Comparison of ENCODE assay signal across 15 cellular contexts in genomic region chr20:2807929-2808328, GRCh38. TPM values are rescaled to one million over a fixed set of nuclear protein-coding genes. Genes with fewer than 3 reads are reported as not detected.
"Had no signal": no experiment of that assay in that cellular context is flagged by ENCODE, and none has a peak within 500 bp of the region (broad histone marks: within the 10 kb centered on the region; RNA-seq: fewer than 3 reads in every experiment).

No MANE protein-coding gene starts in this region.

RNA-seq across cellular contexts. Expression of gene C20orf141, which starts 6.9 kb away (rescaled TPM):
- total RNA-seq: activated CD4-positive, alpha-beta T cell treated with anti-CD3 and anti-CD28 coated beads for 36 hours; activated CD4-positive, alpha-beta T cell treated with anti-CD3 and anti-CD28 coated beads, Interleukin-2, amount 10 ng/mL, durations not matched to agents 7 days and 5 days; activated CD8-positive, alpha-beta memory T cell treated with anti-CD3 and anti-CD28 coated beads for 36 hours; activated CD8-positive, alpha-beta T cell treated with anti-CD3 and anti-CD28 coated beads for 36 hours; activated naive CD8-positive, alpha-beta T cell treated with anti-CD3 and anti-CD28 coated beads, Interleukin-2, amount 10 ng/mL, durations not matched to agents 7 days and 5 days; activated T-helper 2 cell treated with anti-CD3 and anti-CD28 coated beads, Interferon-gamma antibody, Interleukin-2, Interleukin-4, amounts not matched to agents 10 μg/mL and 5 μg/mL and 100 μg/mL, durations not matched to agents 14 hours and 24 hours and 36 hours; ascending aorta; bronchial epithelial cell; cardiac muscle cell; T-cell; T-helper 1 cell treated with Interleukin-12 subunit alpha and Interleukin-12 subunit beta and Interleukin-4 antibody, amounts not matched to agents 30 ng/mL and 1 ng/mL, for 36 hours; T-helper 17 cell; T-helper 2 cell treated with Interferon-gamma antibody and Interleukin-4, amounts not matched to agents 100 ng/mL and 5 ng/mL, for 36 hours; WTC11 had no signal
- polyA plus RNA-seq: cardiac muscle cell had no signal

RNA-seq across cellular contexts. Expression of gene CPXM1, which starts 7.5 kb away (rescaled TPM):
- total RNA-seq: ascending aorta, bronchial epithelial cell had no signal

RNA-seq across cellular contexts. Expression of gene TMEM239, which starts 8.2 kb away (rescaled TPM):
- total RNA-seq: activated CD4-positive, alpha-beta T cell treated with anti-CD3 and anti-CD28 coated beads for 36 hours; activated CD4-positive, alpha-beta T cell treated with anti-CD3 and anti-CD28 coated beads, Interleukin-2, amount 10 ng/mL, durations not matched to agents 7 days and 5 days; activated CD8-positive, alpha-beta memory T cell treated with anti-CD3 and anti-CD28 coated beads for 36 hours; activated CD8-positive, alpha-beta T cell treated with anti-CD3 and anti-CD28 coated beads for 36 hours; activated naive CD8-positive, alpha-beta T cell treated with anti-CD3 and anti-CD28 coated beads, Interleukin-2, amount 10 ng/mL, durations not matched to agents 7 days and 5 days; activated T-helper 2 cell treated with anti-CD3 and anti-CD28 coated beads, Interferon-gamma antibody, Interleukin-2, Interleukin-4, amounts not matched to agents 10 μg/mL and 5 μg/mL and 100 μg/mL, durations not matched to agents 14 hours and 24 hours and 36 hours; ascending aorta; bronchial epithelial cell; cardiac muscle cell; T-cell; T-helper 1 cell treated with Interleukin-12 subunit alpha and Interleukin-12 subunit beta and Interleukin-4 antibody, amounts not matched to agents 30 ng/mL and 1 ng/mL, for 36 hours; T-helper 17 cell; T-helper 2 cell treated with Interferon-gamma antibody and Interleukin-4, amounts not matched to agents 100 ng/mL and 5 ng/mL, for 36 hours; WTC11 had no signal
- polyA plus RNA-seq: adipose tissue had no signal
